ENCODE assay signal across 15 cellular contexts in the genomic region with DNA sequence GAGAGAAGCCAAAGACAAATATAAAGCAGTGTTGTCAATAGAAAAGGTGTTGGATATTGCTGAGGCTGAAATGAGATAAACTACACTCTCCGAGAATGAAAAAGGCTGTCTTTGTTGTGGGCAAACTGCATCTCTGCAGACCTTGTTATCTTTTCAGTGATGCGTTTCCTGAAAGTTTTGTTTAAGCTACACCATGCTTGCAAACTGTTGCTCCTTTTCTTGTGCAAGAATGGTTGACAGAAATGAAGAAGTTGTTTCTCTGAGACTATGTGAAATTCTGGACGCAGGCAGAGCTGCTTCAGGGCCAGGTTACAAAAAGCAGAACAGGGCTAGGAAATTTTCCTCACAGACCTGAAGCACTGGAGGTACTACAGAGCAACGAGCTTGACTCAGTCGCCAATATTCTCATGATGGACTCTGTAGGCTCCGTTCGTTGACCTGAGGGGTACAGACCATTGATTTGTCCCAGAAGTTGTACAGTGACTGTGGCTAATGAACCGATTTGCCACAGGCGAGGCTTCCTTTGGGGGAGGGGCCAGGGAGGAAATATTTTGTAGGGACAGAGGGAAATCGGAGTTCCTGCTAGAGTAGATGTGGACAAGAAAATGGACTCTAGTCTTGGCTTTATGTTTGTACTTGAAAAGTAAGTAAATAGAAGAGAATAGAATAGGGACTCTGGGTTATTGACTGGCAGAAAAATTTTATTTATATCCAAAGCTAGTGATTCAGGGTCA. TPM values are rescaled to one million over a fixed set of nuclear protein-coding genes. Genes with fewer than 3 reads are reported as not detected.
DNase-seq lines count a peak whose midpoint lies in the region; ATAC-seq and TF ChIP-seq lines count a peak whose summit lies in the region.
"Had no signal": no experiment of that assay in that cellular context is flagged by ENCODE, and none has a peak within 500 bp of the region (broad histone marks: within the 10 kb centered on the region; RNA-seq: fewer than 3 reads in every experiment).

No MANE protein-coding gene starts in this region.

- peak overlapping the region; percentile 33 to 81 (median 66) for H3K4me3 Mint-ChIP-seq in naive thymus-derived CD8-positive, alpha-beta T cell

- H3K27ac ChIP-seq in DOHH2 (ENCODE audit: low read depth, low read length) (no peak overlapping the region), heart right ventricle (peak overlapping the region in 1 of 10 donors; percentile 57), ovary (no peak overlapping the region)
- H3K27ac ChIP-seq: ascending aorta, GM23248 had no signal

- H3K4me2 ChIP-seq in DOHH2 (ENCODE audit: low read length) (peak overlapping the region; percentile 50), Loucy (ENCODE audit: low read depth, low read length, poor library complexity, severe bottlenecking) (peak overlapping the region; percentile 53)

- H3K4me3 ChIP-seq in DOHH2 (ENCODE audit: low read length): peak overlapping the region; percentile 34
- H3K4me3 ChIP-seq in Loucy (ENCODE audit: low read length, poor library complexity, severe bottlenecking): peak overlapping the region; percentile 3
- peak overlapping the region in 1 of 10 donors; percentile 5 for H3K4me3 ChIP-seq in heart right ventricle
- H3K4me3 ChIP-seq in ovary: no peak overlapping the region
- H3K4me3 ChIP-seq: ascending aorta, GM23248, skin epidermis, transverse colon had no signal

- no peaks in the 10 kb centered on the region for H3K9me3 Mint-ChIP-seq in naive thymus-derived CD8-positive, alpha-beta T cell
- H3K9me3 Mint-ChIP-seq: naive B cell had no signal

- H3K4me1 Mint-ChIP-seq in naive thymus-derived CD8-positive, alpha-beta T cell: peaks cover 23 to 40% (median 37%) of the 10 kb centered on the region in 4 donors

- no peak for TF ChIP-seq EP300 in ovary (IDR thresholded peaks at IDR 0.05)

- ATAC-seq in naive thymus-derived CD8-positive, alpha-beta T cell: peak; percentile 32 to 53
- ATAC-seq in HG03095 (IDR thresholded peaks at IDR 0.05; ENCODE audit: unreplicated experiment) (no peak), heart right ventricle (no peak)

- H3K27ac Mint-ChIP-seq in naive thymus-derived CD8-positive, alpha-beta T cell: peak overlapping the region; percentile 69 to 96 (median 83)

- peak overlapping the region; percentile 42; the same call in 1 of the 2 replicates for H2AFZ ChIP-seq in Loucy (ENCODE audit: low read length)
- H2AFZ ChIP-seq: GM23248 had no signal

- TF ChIP-seq CTCF in DOHH2 (IDR thresholded peaks at IDR 0.05; ENCODE audit: low read depth, low read length, poor library complexity, severe bottlenecking) (no peak), Loucy (conservative IDR thresholded peaks at IDR 0.05; ENCODE audit: low read length) (no peak), heart right ventricle (IDR thresholded peaks at IDR 0.05) (no peak), ovary (IDR thresholded peaks at IDR 0.05) (no peak)

- H3K9ac ChIP-seq in Loucy (ENCODE audit: low read depth, low read length, poor library complexity, severe bottlenecking): no peak overlapping the region
- H3K9ac ChIP-seq: GM23248 had no signal

- POLR2A ChIA-PET in naive thymus-derived CD8-positive, alpha-beta T cell (lab: Charles Lee): interaction anchor here (0.6 kb wide), 1 partner anchor 775 kb away, joined by 3 read pairs; no protein-coding TSS in a partner anchor

- H3K9me3 ChIP-seq in DOHH2 (ENCODE audit: control insufficient read depth, insufficient read depth, low read length) (no peaks in the 10 kb centered on the region), Loucy (ENCODE audit: insufficient read depth, low read depth, low read length) (no peaks in the 10 kb centered on the region), heart right ventricle (no peaks in the 10 kb centered on the region), ovary (no peaks in the 10 kb centered on the region)
- H3K9me3 ChIP-seq: ascending aorta, transverse colon had no signal

- DNase-seq in UCSD-AML1 (lab: John Stamatoyannopoulos, UW; ENCODE audit: unreplicated experiment): peak; percentile 18
- peak in 7 of 10 donors; percentile 7 to 76 (median 55) for DNase-seq in naive thymus-derived CD8-positive, alpha-beta T cell
- no peak for DNase-seq in heart right ventricle
- DNase-seq in ovary: no peak
- DNase-seq: DMS 273 treated with DMSO at 0.1 percent for 48 hours; effector CD8-positive, alpha-beta T cell; GM23248; naive B cell; NCI-H1417 treated with DMSO at 0.1 percent for 48 hours; transverse colon had no signal

- H3K36me3 ChIP-seq in DOHH2 (ENCODE audit: control insufficient read depth, low read length) (peaks cover 10% of the 10 kb centered on the region), Loucy (ENCODE audit: insufficient read depth, low read length) (no peaks in the 10 kb centered on the region), heart right ventricle (no peaks in the 10 kb centered on the region), ovary (no peaks in the 10 kb centered on the region)
- H3K36me3 ChIP-seq: ascending aorta, transverse colon had no signal

- H3K4me1 ChIP-seq in DOHH2 (ENCODE audit: control insufficient read depth, low read length) (peaks cover 29% of the 10 kb centered on the region), Loucy (ENCODE audit: insufficient read depth, low read length, poor library complexity, severe bottlenecking) (peaks cover 24% of the 10 kb centered on the region), heart right ventricle (peaks cover 0 to 32% (median 8%) of the 10 kb centered on the region in 9 donors), ovary (ENCODE audit: insufficient read depth) (no peaks in the 10 kb centered on the region)

- peaks cover 9% of the 10 kb centered on the region; the same call in 1 of the 2 replicates for H4K20me1 ChIP-seq in DOHH2 (ENCODE audit: control insufficient read depth, insufficient read depth, low read depth, low read length)
- peaks cover 10% of the 10 kb centered on the region for H4K20me1 ChIP-seq in Loucy (ENCODE audit: insufficient read depth, low read length, poor library complexity, severe bottlenecking)

- no peaks in the 10 kb centered on the region for H3K36me3 Mint-ChIP-seq in naive thymus-derived CD8-positive, alpha-beta T cell
- H3K36me3 Mint-ChIP-seq: naive B cell had no signal

- H3K27me3 ChIP-seq in DOHH2 (ENCODE audit: control insufficient read depth, low read length) (no peaks in the 10 kb centered on the region), Loucy (ENCODE audit: insufficient read depth, low read length, poor library complexity, severe bottlenecking) (no peaks in the 10 kb centered on the region), heart right ventricle (no peaks in the 10 kb centered on the region), ovary (no peaks in the 10 kb centered on the region)
- H3K27me3 ChIP-seq: ascending aorta, transverse colon had no signal

- no peak for TF ChIP-seq POLR2A in ovary (IDR thresholded peaks at IDR 0.05)

- H3K9me2 ChIP-seq in DOHH2 (replicated peaks; ENCODE audit: control insufficient read depth, low read length): no peaks in the 10 kb centered on the region
- H3K9me2 ChIP-seq in Loucy (replicated peaks; ENCODE audit: low read depth, low read length): no peaks in the 10 kb centered on the region

- intact Hi-C loops in heart right ventricle (cut with DNase I): no loop called here
- intact Hi-C loops in ovary (cut with DNase I): no loop called here

- peaks cover 15% of the 10 kb centered on the region for H3K79me2 ChIP-seq in DOHH2 (ENCODE audit: control insufficient read depth, low read length)
- H3K79me2 ChIP-seq in Loucy (ENCODE audit: insufficient read depth, low read length): peaks cover 11% of the 10 kb centered on the region

- no peaks in the 10 kb centered on the region for H3K27me3 Mint-ChIP-seq in naive thymus-derived CD8-positive, alpha-beta T cell

- WGBS in heart right ventricle, 2 donors: 60 to 71% methylated on average over 10 of the region's 10 CpGs
- 68 to 77% (median 73%) methylated on average over 10 of the region's 10 CpGs for WGBS in ovary, 3 donors

- H3F3A ChIP-seq in DOHH2 (ENCODE audit: control insufficient read depth, insufficient read depth): peaks cover 6% of the 10 kb centered on the region; the same call in 1 of the 2 replicates
- no peaks in the 10 kb centered on the region for H3F3A ChIP-seq in Loucy (ENCODE audit: low read depth)

RNA-seq across cellular contexts. Expression of a gene that starts 3.5 kb away (rescaled TPM):
- 10 to 100 TPM; 62.8 to 71.8 TPM for total RNA-seq in naive thymus-derived CD8-positive, alpha-beta T cell
- polyA plus RNA-seq in naive thymus-derived CD8-positive, alpha-beta T cell: 10 to 100 TPM; 10.6 to 24.2 (median 14.2) TPM
- total RNA-seq in heart right ventricle (10 to 100 TPM; 24.4 to 46.2 (median 31.3) TPM), ovary (100 to 1,000 TPM in 2 of 7 donors, 10 to 100 TPM in 5; 75.2 to 149 (median 96.3) TPM)
- polyA plus RNA-seq in heart right ventricle (10 to 100 TPM; 14.1 to 14.9 TPM), ovary (10 to 100 TPM; 47.9 to 53.6 TPM)

Comparison
In these comparisons a context has a peak if more than half of its experiments do, and no peak if none do; other contexts are left out.
1. DNase-seq: peak in UCSD-AML1 (single experiment) and naive thymus-derived CD8-positive, alpha-beta T cell (7 of 10); none in heart right ventricle (0 of 2) and ovary (0 of 5).
2. ATAC-seq: peak in naive thymus-derived CD8-positive, alpha-beta T cell (2 of 2); none in HG03095 (single experiment) and heart right ventricle (0 of 8).